ENCODE assay signal across 11 cellular contexts in the genomic region with DNA sequence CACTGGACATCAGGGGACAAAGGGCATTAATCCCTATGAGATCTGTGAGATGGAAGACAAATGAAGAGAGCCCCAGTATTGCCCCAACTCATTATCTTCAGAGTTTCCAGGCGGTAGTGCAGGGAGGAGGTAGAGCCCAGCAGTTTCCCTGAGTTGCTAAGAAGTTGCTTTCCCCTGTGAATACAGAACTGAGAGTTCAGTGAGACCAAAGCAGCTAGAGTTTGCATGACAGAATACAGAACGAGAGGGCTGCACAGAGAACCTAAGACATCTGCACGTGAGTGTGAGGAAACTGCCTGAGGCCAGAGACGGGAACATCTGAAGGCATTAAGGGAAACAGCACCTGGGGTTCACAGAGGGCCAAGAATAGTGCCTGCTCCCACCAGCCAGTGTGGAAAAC. TPM values are rescaled to one million over a fixed set of nuclear protein-coding genes. Genes with fewer than 3 reads are reported as not detected.
DNase-seq lines count a peak whose midpoint lies in the region; ATAC-seq, FAIRE-seq and TF ChIP-seq lines count a peak whose summit lies in the region.
"Had no signal": no experiment of that assay in that cellular context is flagged by ENCODE, and none has a peak within 500 bp of the region (broad histone marks: within the 10 kb centered on the region; RNA-seq: fewer than 3 reads in every experiment).

No MANE protein-coding gene starts in this region.

- H3K27me3 ChIP-seq in H1 (replicated peaks in 1 of 4; ENCODE audit: control insufficient read depth in 3 of 4, extremely low read depth in 1 of 4, insufficient read depth in 3 of 4, low read length in 3 of 4): no peaks in the 10 kb centered on the region
- H3K27me3 ChIP-seq in heart left ventricle: no peaks in the 10 kb centered on the region
- H3K27me3 ChIP-seq in sigmoid colon: no peaks in the 10 kb centered on the region
- H3K27me3 ChIP-seq: colonic mucosa had no signal

- H4K5ac ChIP-seq in H1 (ENCODE audit: insufficient read length, low read depth, low read length): no peak overlapping the region

- no peak overlapping the region for H3K4ac ChIP-seq in H1 (replicated peaks; ENCODE audit: insufficient read length, low read depth, low read length)

- peak overlapping the region; percentile 97; the same call in 1 of the 2 replicates for H2AFZ ChIP-seq in H1 (ENCODE audit: low read length)

- H2AK5ac ChIP-seq in H1 (ENCODE audit: low read depth, low read length): no peak overlapping the region

- no peaks in the 10 kb centered on the region for H4K20me1 ChIP-seq in H1 (replicated peaks in 1 of 2; ENCODE audit: control insufficient read depth in 1 of 2, insufficient read depth in 2 of 2, low read length in 2 of 2)

- no peak for DNase-seq in H1 (ENCODE audit: low read depth in 1 of 2, low spot score in 2 of 2)
- no peak for DNase-seq in heart left ventricle
- DNase-seq in sigmoid colon: no peak
- no peak for DNase-seq in iPS-NIHi11 (ENCODE audit: low spot score)
- no peak for DNase-seq in posterior cingulate gyrus
- DNase-seq: colonic mucosa, glutamatergic neuron had no signal

- H2BK120ac ChIP-seq in H1 (replicated peaks; ENCODE audit: low read depth, low read length): no peak overlapping the region

- CTCF ChIA-PET in H1 (lab: Charles Lee; ENCODE audit: partially characterized antibody): interaction anchor here (1.4 to 2.2 kb wide), 2 partner anchors 10 to 17 kb away, joined by 3 to 6 read pairs; no protein-coding TSS in a partner anchor

- no peak overlapping the region for H2BK5ac ChIP-seq in H1 (ENCODE audit: low read depth, low read length)

- TF ChIP-seq EP300 in H1 (IDR thresholded peaks at IDR 0.05; ENCODE audit: borderline replicate concordance in 1 of 2, low read depth in 2 of 2, low read length in 2 of 2) (no peak), sigmoid colon (IDR thresholded peaks at IDR 0.05) (no peak)

- no peak overlapping the region for H3K14ac ChIP-seq in H1 (ENCODE audit: insufficient read length)

- 79% methylated on average over 4 of the region's 4 CpGs; no CpG with 5 or more reads in 1 of the 2 experiments for WGBS in H1 (ENCODE audit: extremely low coverage in 1 of 2, insufficient coverage in 1 of 2, insufficient read length in 1 of 2, insufficient replicate concordance in 2 of 2, low coverage in 1 of 2, low lambda C conversion rate in 2 of 2, missing lambda C conversion rate in 1 of 2), 2 experiments
- 65 to 70% (median 69%) methylated on average over 4 of the region's 4 CpGs for WGBS in heart left ventricle, 4 donors
- 64 to 85% methylated on average over 4 of the region's 4 CpGs for WGBS in sigmoid colon, 2 donors

- H3K18ac ChIP-seq in H1 (ENCODE audit: extremely low read depth, low read length): no peak overlapping the region

- H2BK20ac ChIP-seq in H1 (ENCODE audit: low read length): no peak overlapping the region

- H3K4me1 ChIP-seq in H1 (replicated peaks in 1 of 4; ENCODE audit: control insufficient read depth in 3 of 4, insufficient read depth in 4 of 4, low read length in 3 of 4) (peaks cover 0 to 2% (median 0%) of the 10 kb centered on the region in 4 experiments; a peak in 2 of 7 replicates), heart left ventricle (peaks cover 0 to 9% (median 0%) of the 10 kb centered on the region in 12 donors), sigmoid colon (no peaks in the 10 kb centered on the region)
- H3K4me1 ChIP-seq: colonic mucosa had no signal

- H3K4me2 ChIP-seq in H1 (ENCODE audit: insufficient read depth in 1 of 2, low read depth in 2 of 2, low read length in 2 of 2): no peak overlapping the region

- H3K23ac ChIP-seq in H1 (ENCODE audit: insufficient read length): no peak overlapping the region

- no peak overlapping the region for H4K91ac ChIP-seq in H1 (replicated peaks; ENCODE audit: insufficient read length, low read length)

- TF ChIP-seq POLR2A in H1 (IDR thresholded peaks at IDR 0.05; ENCODE audit: control extremely low read depth in 1 of 2, low read depth in 2 of 2, low read length in 2 of 2) (no peak), heart left ventricle (IDR thresholded peaks at IDR 0.05) (no peak), sigmoid colon (IDR thresholded peaks at IDR 0.05) (no peak)

- no peaks in the 10 kb centered on the region; the same call in 1 of the 2 replicates for H3K23me2 ChIP-seq in H1 (ENCODE audit: low read depth, low read length)

- H3K9ac ChIP-seq in H1 (replicated peaks in 1 of 4; ENCODE audit: extremely low read depth in 1 of 4, low read depth in 3 of 4, low read length in 3 of 4): no peak overlapping the region

- H2BK12ac ChIP-seq in H1 (ENCODE audit: low read depth, low read length): no peak overlapping the region

- H3K56ac ChIP-seq in H1 (replicated peaks; ENCODE audit: insufficient read length, low read depth, low read length): no peak overlapping the region

- POLR2A ChIA-PET in H1 (lab: Charles Lee; ENCODE audit: partially characterized antibody): no interaction called here

- FAIRE-seq in H1 (lab: Jason Lieb, UNC): no peak
- FAIRE-seq: D721Med had no signal

- intact Hi-C loops in heart left ventricle (cut with DNase I) (no loop called here), sigmoid colon (cut with DNase I) (no loop called here), posterior cingulate gyrus (cut with DNase I) (no loop called here)

- H3K79me2 ChIP-seq in H1 (ENCODE audit: control insufficient read depth in 1 of 2, insufficient read depth in 2 of 2, low read length in 2 of 2): no peaks in the 10 kb centered on the region

- H3K36me3 ChIP-seq in H1 (ENCODE audit: control insufficient read depth in 2 of 4, insufficient read depth in 4 of 4, low read length in 3 of 4) (no peaks in the 10 kb centered on the region), heart left ventricle (no peaks in the 10 kb centered on the region), sigmoid colon (peaks cover 0 to 3% (median 0%) of the 10 kb centered on the region in 4 donors)
- H3K36me3 ChIP-seq: colonic mucosa had no signal

- H3K27ac ChIP-seq in H1 (ENCODE audit: low read depth, low read length) (no peak overlapping the region), heart left ventricle (no peak overlapping the region), sigmoid colon (no peak overlapping the region)
- H3K27ac ChIP-seq: colonic mucosa had no signal

- TF ChIP-seq CTCF in H1 (IDR thresholded peaks at IDR 0.05; ENCODE audit: control extremely low read depth in 1 of 3, insufficient read depth in 1 of 3, low read depth in 1 of 3, low read length in 3 of 3) (no peak), heart left ventricle (IDR thresholded peaks at IDR 0.05) (no peak), sigmoid colon (IDR thresholded peaks at IDR 0.05) (no peak)

- no peak for TF ChIP-seq RAD21 in H1 (IDR thresholded peaks at IDR 0.05 in 1 of 2, conservative IDR thresholded peaks at IDR 0.05 in 1 of 2; ENCODE audit: low read depth in 2 of 2, low read length in 2 of 2)

- H3K9me3 ChIP-seq in H1 (ENCODE audit: insufficient read depth in 2 of 2, low read depth in 1 of 2, low read length in 1 of 2): no peaks in the 10 kb centered on the region
- no peaks in the 10 kb centered on the region for H3K9me3 ChIP-seq in heart left ventricle
- H3K9me3 ChIP-seq in sigmoid colon: no peaks in the 10 kb centered on the region
- H3K9me3 ChIP-seq: colonic mucosa had no signal

- ATAC-seq in GM18873 (IDR thresholded peaks at IDR 0.05; ENCODE audit: low FRiP score, unreplicated experiment) (peak; percentile 83), GM21576 (IDR thresholded peaks at IDR 0.05; ENCODE audit: unreplicated experiment) (peak; percentile 94), HG03159 (IDR thresholded peaks at IDR 0.05; ENCODE audit: unreplicated experiment) (peak; percentile 97), heart left ventricle (no peak)

- H3K79me1 ChIP-seq in H1 (ENCODE audit: low read depth, low read length): no peaks in the 10 kb centered on the region

- H3K4me3 ChIP-seq in H1 (ENCODE audit: extremely low read depth in 1 of 4, insufficient read depth in 2 of 4, low read depth in 3 of 4, low read length in 4 of 4) (no peak overlapping the region), heart left ventricle (no peak overlapping the region), sigmoid colon (no peak overlapping the region)
- H3K4me3 ChIP-seq: colonic mucosa had no signal

- no peak overlapping the region for H4K8ac ChIP-seq in H1 (ENCODE audit: extremely low read depth, insufficient read depth, low read length)

- no peak overlapping the region for H2BK15ac ChIP-seq in H1 (ENCODE audit: low read length)

TF ChIP-seq in H1, 55 proteins besides CTCF, POLR2A, EP300 and RAD21:
- TF ChIP-seq SIRT6 (IDR thresholded peaks at IDR 0.05; ENCODE audit: low read length) (no peak), YY1 (IDR thresholded peaks at IDR 0.05; ENCODE audit: low read depth, low read length) (no peak), CHD1 (IDR thresholded peaks at IDR 0.05; ENCODE audit: low read depth, low read length) (no peak), SP1 (IDR thresholded peaks at IDR 0.05; ENCODE audit: low read depth, low read length) (no peak)

RNA-seq across cellular contexts. Expression of a gene that starts 18.1 kb away (rescaled TPM):
- total RNA-seq in H1 (2021; fragmentation: NEBNext Ultra II Directional; extraction: Animal tissue kit (Norgen Biotek cat#: 25700)): 24.1 and 24.7 TPM in 2 replicates
- polyA plus RNA-seq in H1 (2011; rRNA removed): 7.5 and 8.3 TPM in 2 replicates
- 9.2 TPM for polyA plus RNA-seq in H1 (2011; cell fraction: cytosol; rRNA removed)
- 10.5 TPM for polyA plus RNA-seq in H1 (2011; cell fraction: nucleus; rRNA removed)
- polyA plus RNA-seq in H1 (2012, experiment 1 of 2): 4.1 to 8.9 TPM (median 5.3 TPM) in 4 replicates
- 0.52 TPM for polyA plus RNA-seq in H1 (2012, experiment 2 of 2)
- 13.6 TPM for polyA plus RNA-seq in H1 (2013, experiment 1 of 2)
- polyA plus RNA-seq in H1 (2013, experiment 2 of 2): 11.9 TPM
- 22.0 and 32.0 TPM in 2 replicates for polyA minus RNA-seq in H1 (2011; rRNA and poly(A)+ RNA removed)
- 14.6 TPM for polyA minus RNA-seq in H1 (2011; cell fraction: cytosol; rRNA and poly(A)+ RNA removed)
- 40.5 TPM for polyA minus RNA-seq in H1 (2011; cell fraction: nucleus; rRNA and poly(A)+ RNA removed)
- 1 to 10 TPM; 3.6 to 8.8 (median 5.8) TPM for total RNA-seq in heart left ventricle
- 1 to 10 TPM; 1.2 to 1.8 TPM for polyA plus RNA-seq in heart left ventricle
- total RNA-seq in sigmoid colon: 10 to 100 TPM in 1 of 4 donors, 1 to 10 TPM in 3; 6.6 to 14.0 (median 8.1) TPM
- polyA plus RNA-seq in sigmoid colon: 1 to 10 TPM in 2 of 3 donors, under 1 TPM in 1; 0.46 to 2.3 (median 1.2) TPM

Comparison
In these comparisons a context has a peak if more than half of its experiments do, and no peak if none do; other contexts are left out.
1. ATAC-seq: peak in GM18873 (single experiment), GM21576 (single experiment) and HG03159 (single experiment); none in heart left ventricle (0 of 4).